ENCODE assay signal across 1 cellular context in the genomic region with DNA sequence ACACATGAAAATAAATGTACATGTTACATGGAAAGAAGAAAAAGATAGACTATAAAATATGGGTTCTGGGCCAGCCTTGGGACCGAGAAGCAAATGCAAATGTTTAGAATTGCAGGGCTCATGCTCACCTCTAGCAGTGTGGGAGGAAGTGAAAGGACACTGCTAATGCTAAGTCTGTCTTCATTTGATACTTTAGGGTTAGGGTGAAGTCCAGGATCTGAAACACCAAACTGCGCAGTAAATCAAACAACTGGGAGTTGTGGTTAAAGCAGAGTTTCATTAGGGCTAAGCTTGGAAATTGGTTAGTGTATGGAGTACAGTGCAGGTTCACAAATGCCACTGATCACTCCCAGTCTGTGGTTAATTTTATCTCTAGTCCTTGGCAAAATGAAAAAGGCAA.
TF ChIP-seq lines count a peak whose summit lies in the region.

No MANE protein-coding gene starts in this region.

TF ChIP-seq in GM12878, 131 proteins besides CTCF, POLR2A, EP300 and RAD21 (continued from another document and continues in another):
- TF ChIP-seq, protein P1, sequence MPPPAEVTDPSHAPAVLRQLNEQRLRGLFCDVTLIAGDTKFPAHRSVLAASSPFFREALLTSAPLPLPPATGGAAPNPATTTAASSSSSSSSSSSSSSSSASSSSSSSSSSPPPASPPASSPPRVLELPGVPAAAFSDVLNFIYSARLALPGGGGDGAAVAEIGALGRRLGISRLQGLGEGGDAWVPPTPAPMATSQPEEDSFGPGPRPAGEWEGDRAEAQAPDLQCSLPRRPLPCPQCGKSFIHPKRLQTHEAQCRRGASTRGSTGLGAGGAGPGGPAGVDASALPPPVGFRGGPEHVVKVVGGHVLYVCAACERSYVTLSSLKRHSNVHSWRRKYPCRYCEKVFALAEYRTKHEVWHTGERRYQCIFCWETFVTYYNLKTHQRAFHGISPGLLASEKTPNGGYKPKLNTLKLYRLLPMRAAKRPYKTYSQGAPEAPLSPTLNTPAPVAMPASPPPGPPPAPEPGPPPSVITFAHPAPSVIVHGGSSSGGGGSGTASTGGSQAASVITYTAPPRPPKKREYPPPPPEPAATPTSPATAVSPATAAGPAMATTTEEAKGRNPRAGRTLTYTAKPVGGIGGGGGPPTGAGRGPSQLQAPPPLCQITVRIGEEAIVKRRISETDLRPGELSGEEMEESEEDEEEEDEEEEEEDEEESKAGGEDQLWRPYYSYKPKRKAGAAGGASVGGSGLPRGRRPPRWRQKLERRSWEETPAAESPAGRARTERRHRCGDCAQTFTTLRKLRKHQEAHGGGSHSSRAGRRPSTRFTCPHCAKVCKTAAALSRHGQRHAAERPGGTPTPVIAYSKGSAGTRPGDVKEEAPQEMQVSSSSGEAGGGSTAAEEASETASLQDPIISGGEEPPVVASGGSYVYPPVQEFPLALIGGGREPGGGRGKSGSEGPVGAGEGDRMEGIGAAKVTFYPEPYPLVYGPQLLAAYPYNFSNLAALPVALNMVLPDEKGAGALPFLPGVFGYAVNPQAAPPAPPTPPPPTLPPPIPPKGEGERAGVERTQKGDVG (CRISPR knock-in tag; IDR thresholded peaks at IDR 0.05): no peak
- TF ChIP-seq E4F1 (IDR thresholded peaks at IDR 0.05; ENCODE audit: borderline replicate concordance, partially characterized antibody): no peak
- TF ChIP-seq PRDM15 (CRISPR knock-in tag; IDR thresholded peaks at IDR 0.05): no peak
- TF ChIP-seq RUNX3 (IDR thresholded peaks at IDR 0.05; ENCODE audit: low read length): no peak
- no peak for TF ChIP-seq REST (IDR thresholded peaks at IDR 0.05; ENCODE audit: low read depth, low read length)
- TF ChIP-seq CREM (IDR thresholded peaks at IDR 0.05; ENCODE audit: low read depth): no peak
- no peak for TF ChIP-seq NRF1 (conservative IDR thresholded peaks at IDR 0.05; ENCODE audit: low read depth, low read length)
- TF ChIP-seq STAT1 (conservative IDR thresholded peaks at IDR 0.05): no peak
- no peak for TF ChIP-seq BCL3 (IDR thresholded peaks at IDR 0.05; ENCODE audit: borderline replicate concordance, insufficient read depth, low read depth, low read length, poor library complexity, severe bottlenecking)
- TF ChIP-seq CHD2 (IDR thresholded peaks at IDR 0.05; ENCODE audit: borderline replicate concordance, low read depth, low read length): no peak
- no peak for TF ChIP-seq SUPT20H (IDR thresholded peaks at IDR 0.05; ENCODE audit: borderline replicate concordance, control insufficient read depth, low read depth, low read length)
- no peak for TF ChIP-seq ASH2L (IDR thresholded peaks at IDR 0.05; ENCODE audit: borderline replicate concordance, low read depth)
- TF ChIP-seq GATAD2B (conservative IDR thresholded peaks at IDR 0.05; ENCODE audit: low read depth): no peak
- TF ChIP-seq, protein P2, sequence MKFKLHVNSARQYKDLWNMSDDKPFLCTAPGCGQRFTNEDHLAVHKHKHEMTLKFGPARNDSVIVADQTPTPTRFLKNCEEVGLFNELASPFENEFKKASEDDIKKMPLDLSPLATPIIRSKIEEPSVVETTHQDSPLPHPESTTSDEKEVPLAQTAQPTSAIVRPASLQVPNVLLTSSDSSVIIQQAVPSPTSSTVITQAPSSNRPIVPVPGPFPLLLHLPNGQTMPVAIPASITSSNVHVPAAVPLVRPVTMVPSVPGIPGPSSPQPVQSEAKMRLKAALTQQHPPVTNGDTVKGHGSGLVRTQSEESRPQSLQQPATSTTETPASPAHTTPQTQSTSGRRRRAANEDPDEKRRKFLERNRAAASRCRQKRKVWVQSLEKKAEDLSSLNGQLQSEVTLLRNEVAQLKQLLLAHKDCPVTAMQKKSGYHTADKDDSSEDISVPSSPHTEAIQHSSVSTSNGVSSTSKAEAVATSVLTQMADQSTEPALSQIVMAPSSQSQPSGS (IDR thresholded peaks at IDR 0.05; ENCODE audit: low read length): no peak
- TF ChIP-seq RBBP5 (conservative IDR thresholded peaks at IDR 0.05): no peak
- no peak for TF ChIP-seq HSF1 (IDR thresholded peaks at IDR 0.05; ENCODE audit: low read depth, low read length)
- no peak for TF ChIP-seq KAT2A (conservative IDR thresholded peaks at IDR 0.05; ENCODE audit: control insufficient read depth, low read depth, low read length)
- TF ChIP-seq HCFC1 (IDR thresholded peaks at IDR 0.05; ENCODE audit: low read length): no peak
- no peak for TF ChIP-seq GABPA (IDR thresholded peaks at IDR 0.05; ENCODE audit: low read depth)
- TF ChIP-seq ELK1 (IDR thresholded peaks at IDR 0.05; ENCODE audit: low read depth, low read length): no peak
- no peak for TF ChIP-seq STAT3 (IDR thresholded peaks at IDR 0.05; ENCODE audit: low read depth, low read length)
- TF ChIP-seq SPI1 (IDR thresholded peaks at IDR 0.05; ENCODE audit: borderline replicate concordance, insufficient read depth, low read depth, low read length): peak; percentile 76
- no peak for TF ChIP-seq MEF2B (IDR thresholded peaks at IDR 0.05; ENCODE audit: partially characterized antibody, poor library complexity, severe bottlenecking)
- TF ChIP-seq CEBPB (IDR thresholded peaks at IDR 0.05; ENCODE audit: borderline replicate concordance in 1 of 2, low read depth in 2 of 2, low read length in 2 of 2): no peak
- no peak for TF ChIP-seq POU2F2 (IDR thresholded peaks at IDR 0.05; ENCODE audit: borderline replicate concordance, low read depth, low read length)
- TF ChIP-seq NR2F1 (conservative IDR thresholded peaks at IDR 0.05): 0 out of 2 replicates have a peak, but pooled peaks have one; percentile 11
- no peak for TF ChIP-seq SREBF1 (IDR thresholded peaks at IDR 0.05; ENCODE audit: low read length)
- TF ChIP-seq PBX3 (IDR thresholded peaks at IDR 0.05; ENCODE audit: insufficient replicate concordance, low read depth, low read length): no peak
- no peak for TF ChIP-seq TAF1 (IDR thresholded peaks at IDR 0.05; ENCODE audit: borderline replicate concordance, low read depth, low read length)
- TF ChIP-seq RCOR1 (conservative IDR thresholded peaks at IDR 0.05; ENCODE audit: low read depth, low read length): no peak
